ENCODE assay signal across 30 cellular contexts in genomic region chr5:96054272-96055030, GRCh38.
A peak's percentile ranks its signal among the peaks of the same experiment; 100 is the strongest.
DNase-seq lines count a peak whose midpoint lies in the region; ATAC-seq and TF ChIP-seq lines count a peak whose summit lies in the region.
"Had no signal": no experiment of that assay in that cellular context is flagged by ENCODE, and none has a peak within 500 bp of the region (broad histone marks: within the 10 kb centered on the region; RNA-seq: fewer than 3 reads in every experiment).

No MANE protein-coding gene starts in this region.

- H3K4me1 ChIP-seq in tibial artery: peaks cover 0 to 70% (median 31%) of the 10 kb centered on the region in 4 donors
- H3K4me1 ChIP-seq: BE2C, vagina had no signal

- H3K9me3 ChIP-seq in tibial artery: no peaks in the 10 kb centered on the region
- H3K9me3 ChIP-seq: BE2C, body of pancreas, esophagus squamous epithelium, stomach, thyroid gland, vagina had no signal

- peak; percentile 62 for ATAC-seq in activated naive CD8-positive, alpha-beta T cell treated with anti-CD3 and anti-CD28 coated beads, Interleukin-2, amount 50 U/mL, for 24 hours
- no peak for ATAC-seq in GM19035 (IDR thresholded peaks at IDR 0.05; ENCODE audit: unreplicated experiment)
- ATAC-seq: body of pancreas, foreskin keratinocyte, heart left ventricle, right cardiac atrium had no signal

- H3K36me3 Mint-ChIP-seq in activated naive CD4-positive, alpha-beta T cell treated with anti-CD3 and anti-CD28 coated beads for 36 hours (ENCODE audit: low read depth): no peaks in the 10 kb centered on the region
- peaks cover 2% of the 10 kb centered on the region for H3K36me3 Mint-ChIP-seq in activated naive CD8-positive, alpha-beta T cell treated with anti-CD3 and anti-CD28 coated beads, Interleukin-2, amount 50 U/mL, for 24 hours (ENCODE audit: low read depth)

- intact Hi-C loops in activated naive CD4-positive, alpha-beta T cell treated with anti-CD3 and anti-CD28 coated beads for 36 hours (cut with micrococcal nuclease): no loop called here
- intact Hi-C loops in tibial artery (cut with DNase I; ENCODE audit: low total_unique reads): no loop called here
- intact Hi-C loops in cardiac septum (cut with DNase I): no loop called here

- TF ChIP-seq CTCF in tibial artery (IDR thresholded peaks at IDR 0.05): no peak

- H3K27ac ChIP-seq in tibial artery: peak overlapping the region; percentile 50 to 65
- H3K27ac ChIP-seq: body of pancreas, esophagus squamous epithelium, foreskin keratinocyte, heart left ventricle, stomach, vagina had no signal

- peak overlapping the region; percentile 42 for H3K27ac Mint-ChIP-seq in activated naive CD4-positive, alpha-beta T cell treated with anti-CD3 and anti-CD28 coated beads for 36 hours
- peak overlapping the region; percentile 76 for H3K27ac Mint-ChIP-seq in activated naive CD8-positive, alpha-beta T cell treated with anti-CD3 and anti-CD28 coated beads, Interleukin-2, amount 50 U/mL, for 24 hours
- H3K27ac Mint-ChIP-seq: T-helper 2 cell treated with Interferon-gamma antibody and Interleukin-4, amounts not matched to agents 5 μg/mL and 100 μg/mL, for 36 hours had no signal

- H3K4me1 Mint-ChIP-seq in activated naive CD4-positive, alpha-beta T cell treated with anti-CD3 and anti-CD28 coated beads for 36 hours (ENCODE audit: low read depth): peaks cover 12% of the 10 kb centered on the region
- H3K4me1 Mint-ChIP-seq in activated naive CD8-positive, alpha-beta T cell treated with anti-CD3 and anti-CD28 coated beads, Interleukin-2, amount 50 U/mL, for 24 hours: peaks cover 25% of the 10 kb centered on the region

- no peaks in the 10 kb centered on the region for H3K9me3 Mint-ChIP-seq in activated naive CD4-positive, alpha-beta T cell treated with anti-CD3 and anti-CD28 coated beads for 36 hours
- no peaks in the 10 kb centered on the region for H3K9me3 Mint-ChIP-seq in activated naive CD8-positive, alpha-beta T cell treated with anti-CD3 and anti-CD28 coated beads, Interleukin-2, amount 50 U/mL, for 24 hours

- no peaks in the 10 kb centered on the region for H3K36me3 ChIP-seq in tibial artery
- H3K36me3 ChIP-seq: BE2C, esophagus squamous epithelium, heart left ventricle, MG63, stomach, thyroid gland, vagina had no signal

- CTCF ChIA-PET in activated naive CD4-positive, alpha-beta T cell treated with anti-CD3 and anti-CD28 coated beads for 36 hours (lab: Charles Lee): no interaction called here

- peaks cover 8% of the 10 kb centered on the region for H3K27me3 Mint-ChIP-seq in activated naive CD4-positive, alpha-beta T cell treated with anti-CD3 and anti-CD28 coated beads for 36 hours (ENCODE audit: low read depth)
- peaks cover 19% of the 10 kb centered on the region for H3K27me3 Mint-ChIP-seq in activated naive CD8-positive, alpha-beta T cell treated with anti-CD3 and anti-CD28 coated beads, Interleukin-2, amount 50 U/mL, for 24 hours

- DNase-seq in activated naive CD4-positive, alpha-beta T cell treated with anti-CD3 and anti-CD28 coated beads for 36 hours: no peak
- DNase-seq in activated naive CD4-positive, alpha-beta T cell (lab: John Stamatoyannopoulos, UW): no peak
- DNase-seq in MV-4-11 (lab: John Stamatoyannopoulos, UW): peak; percentile 16
- no peak for DNase-seq in activated naive CD8-positive, alpha-beta T cell treated with anti-CD3 and anti-CD28 coated beads, Interleukin-2, amount 50 U/mL, for 24 hours
- no peak for DNase-seq in tibial artery
- no peak for DNase-seq in cardiac septum (ENCODE audit: low spot score)
- DNase-seq in T-helper 1 cell: no peak
- DNase-seq: ACHN; activated CD8-positive, alpha-beta memory T cell treated with anti-CD3 and anti-CD28 coated beads, Interleukin-2, amount 50 U/mL, for 4 hours; BE2C; body of pancreas; DMS 273 treated with DMSO at 0.1 percent for 48 hours; EL; esophagus squamous epithelium; foreskin keratinocyte; heart left ventricle; KBM-7; MG63; NCI-H1417 treated with DMSO at 0.1 percent for 48 hours; NCI-H2081; NCI-H226; NCI-H526 treated with DMSO at 0.1 percent for 48 hours; right cardiac atrium; SHP77 treated with DMSO at 0.1 percent for 48 hours; stimulated activated CD4-positive, alpha-beta T cell treated with anti-CD3 and anti-CD28 coated beads, Interleukin-1b, Interleukin-23, amount 100 ng/mL, for 48 hours; stomach; thyroid gland had no signal

- H3K27me3 ChIP-seq in tibial artery: no peaks in the 10 kb centered on the region
- H3K27me3 ChIP-seq: BE2C, body of pancreas, esophagus squamous epithelium, foreskin keratinocyte, heart left ventricle, MG63, stomach, thyroid gland, vagina had no signal

- no peak overlapping the region for H3K4me3 Mint-ChIP-seq in activated naive CD4-positive, alpha-beta T cell treated with anti-CD3 and anti-CD28 coated beads for 36 hours
- H3K4me3 Mint-ChIP-seq in activated naive CD8-positive, alpha-beta T cell treated with anti-CD3 and anti-CD28 coated beads, Interleukin-2, amount 50 U/mL, for 24 hours: peak overlapping the region; percentile 25
- H3K4me3 Mint-ChIP-seq: T-helper 2 cell treated with Interferon-gamma antibody and Interleukin-4, amounts not matched to agents 5 μg/mL and 100 μg/mL, for 36 hours had no signal

- no peak overlapping the region for H3K4me3 ChIP-seq in tibial artery
- H3K4me3 ChIP-seq: body of pancreas, esophagus squamous epithelium, heart left ventricle, MG63, stomach, thyroid gland, vagina had no signal
